ENCODE assay signal across 20 cellular contexts in genomic region chr21:28442624-28443023, GRCh38.
DNase-seq lines count a peak whose midpoint lies in the region; TF ChIP-seq lines count a peak whose summit lies in the region.
"Had no signal": no experiment of that assay in that cellular context is flagged by ENCODE, and none has a peak within 500 bp of the region (broad histone marks: within the 10 kb centered on the region; RNA-seq: fewer than 3 reads in every experiment).

No MANE protein-coding gene starts in this region.

- no peaks in the 10 kb centered on the region for H3K9me3 Mint-ChIP-seq in activated naive CD4-positive, alpha-beta T cell treated with anti-CD3 and anti-CD28 coated beads, Interleukin-2, amount 10 ng/mL, durations not matched to agents 7 days and 5 days

- H3K4me3 ChIP-seq in AG09309 (ENCODE audit: control insufficient read depth, low read depth, low read length), result no peak overlapping the region
- H3K4me3 ChIP-seq in mammary epithelial cell (replicated peaks in 1 of 3; ENCODE audit: insufficient read depth in 1 of 3, low read depth in 2 of 3, low read length in 3 of 3), result no peak overlapping the region
- H3K4me3 ChIP-seq in dorsolateral prefrontal cortex, result no peak overlapping the region
- H3K4me3 ChIP-seq: cardiac muscle cell, heart right ventricle, spleen had no signal

- H3K27ac ChIP-seq in mammary epithelial cell (ENCODE audit: insufficient read depth, low read depth, low read length) (no peak overlapping the region), dorsolateral prefrontal cortex (no peak overlapping the region)
- H3K27ac ChIP-seq: cardiac muscle cell, heart right ventricle, parathyroid adenoma, spleen had no signal

- no peaks in the 10 kb centered on the region for H3K27me3 ChIP-seq in mammary epithelial cell (ENCODE audit: insufficient read depth, low read length)
- no peaks in the 10 kb centered on the region for H3K27me3 ChIP-seq in dorsolateral prefrontal cortex
- H3K27me3 ChIP-seq: heart right ventricle, spleen had no signal

- no peaks in the 10 kb centered on the region for H4K20me1 ChIP-seq in mammary epithelial cell (ENCODE audit: insufficient read depth, low read length)

- H3K4me1 ChIP-seq in mammary epithelial cell (ENCODE audit: insufficient read depth, low read length), result no peaks in the 10 kb centered on the region
- H3K4me1 ChIP-seq: heart right ventricle, parathyroid adenoma, spleen had no signal

- no peaks in the 10 kb centered on the region for H3K79me2 ChIP-seq in mammary epithelial cell (ENCODE audit: insufficient read depth, low read length)
- H3K79me2 ChIP-seq: parathyroid adenoma had no signal

- H3K4me3 Mint-ChIP-seq in activated naive CD4-positive, alpha-beta T cell treated with anti-CD3 and anti-CD28 coated beads, Interleukin-2, amount 10 ng/mL, durations not matched to agents 7 days and 5 days, result no peak overlapping the region
- H3K4me3 Mint-ChIP-seq: activated naive CD4-positive, alpha-beta T cell treated with anti-CD3 and anti-CD28 coated beads, Interleukin-2, amount 50 U/mL, for 24 hours; stimulated activated naive CD8-positive, alpha-beta T cell treated with anti-CD3 and anti-CD28 coated beads, Interleukin-15, Interleukin-2, amounts not matched to agents 100 ng/mL and 50 ng/mL, for 24 hours had no signal

- H3K27me3 Mint-ChIP-seq in activated naive CD4-positive, alpha-beta T cell treated with anti-CD3 and anti-CD28 coated beads, Interleukin-2, amount 10 ng/mL, durations not matched to agents 7 days and 5 days, result no peaks in the 10 kb centered on the region
- H3K27me3 Mint-ChIP-seq: activated naive CD4-positive, alpha-beta T cell treated with anti-CD3 and anti-CD28 coated beads, Interleukin-2, amount 50 U/mL, for 24 hours; stimulated activated naive CD8-positive, alpha-beta T cell treated with anti-CD3 and anti-CD28 coated beads, Interleukin-15, Interleukin-2, amounts not matched to agents 100 ng/mL and 50 ng/mL, for 24 hours had no signal

- no peak overlapping the region for H3K9ac ChIP-seq in mammary epithelial cell (ENCODE audit: insufficient read depth, low read length)
- H3K9ac ChIP-seq: parathyroid adenoma had no signal

- H3K4me1 Mint-ChIP-seq in activated naive CD4-positive, alpha-beta T cell treated with anti-CD3 and anti-CD28 coated beads, Interleukin-2, amount 10 ng/mL, durations not matched to agents 7 days and 5 days, result no peaks in the 10 kb centered on the region
- H3K4me1 Mint-ChIP-seq: activated naive CD4-positive, alpha-beta T cell treated with anti-CD3 and anti-CD28 coated beads, Interleukin-2, amount 50 U/mL, for 24 hours had no signal

- H2AFZ ChIP-seq in mammary epithelial cell (ENCODE audit: low read depth, low read length), result no peak overlapping the region
- H2AFZ ChIP-seq: parathyroid adenoma had no signal

- no peaks in the 10 kb centered on the region for H3K9me3 ChIP-seq in mammary epithelial cell (replicated peaks; ENCODE audit: insufficient read depth, low read length)
- H3K9me3 ChIP-seq: heart right ventricle had no signal

- H3K36me3 Mint-ChIP-seq in activated naive CD4-positive, alpha-beta T cell treated with anti-CD3 and anti-CD28 coated beads, Interleukin-2, amount 10 ng/mL, durations not matched to agents 7 days and 5 days, result no peaks in the 10 kb centered on the region
- H3K36me3 Mint-ChIP-seq: activated naive CD4-positive, alpha-beta T cell treated with anti-CD3 and anti-CD28 coated beads, Interleukin-2, amount 50 U/mL, for 24 hours had no signal

- H3K27ac Mint-ChIP-seq in activated naive CD4-positive, alpha-beta T cell treated with anti-CD3 and anti-CD28 coated beads, Interleukin-2, amount 10 ng/mL, durations not matched to agents 7 days and 5 days, result no peak overlapping the region
- H3K27ac Mint-ChIP-seq: activated naive CD4-positive, alpha-beta T cell treated with anti-CD3 and anti-CD28 coated beads, Interleukin-2, amount 50 U/mL, for 24 hours; stimulated activated naive CD8-positive, alpha-beta T cell treated with anti-CD3 and anti-CD28 coated beads, Interleukin-15, Interleukin-2, amounts not matched to agents 100 ng/mL and 50 ng/mL, for 24 hours had no signal

- dilution Hi-C loops in mammary epithelial cell (cut with HindIII; ENCODE audit: low sequenced_read_pairs), result no loop called here

- in situ Hi-C loops in mammary epithelial cell (cut with MboI; ENCODE audit: low sequenced_read_pairs in 2 of 2) (no loop called here), GM13977 (cut with MboI; ENCODE audit: low pct_unique_long_range_greater_than_20kb, low sequenced_read_pairs, unreplicated experiment) (no loop called here)

- H3K4me2 ChIP-seq in mammary epithelial cell (ENCODE audit: insufficient read depth, low read depth, low read length), result no peak overlapping the region

- H3K36me3 ChIP-seq in mammary epithelial cell (ENCODE audit: insufficient read depth, low read length), result no peaks in the 10 kb centered on the region
- H3K36me3 ChIP-seq: cardiac muscle cell, heart right ventricle, spleen had no signal

- no TSS peak for BruUV-seq in mammary epithelial cell (replicated peaks; lab: Mats Ljungman, UMichigan)

- DNase-seq in AG09309 (ENCODE audit: low read depth), result peak; percentile 89
- DNase-seq in HT1080 (ENCODE audit: low read depth), result peak; percentile 26
- DNase-seq in mammary epithelial cell, result peak; percentile 14
- peak; percentile 3 for DNase-seq in glomerular visceral epithelial cell (ENCODE audit: extremely low spot score)
- no peak for DNase-seq in hepatic stellate cell (ENCODE audit: low spot score)
- DNase-seq in dorsolateral prefrontal cortex, result no peak
- DNase-seq in GM13977 (ENCODE audit: low spot score), result no peak
- no peak for DNase-seq in activated naive CD4-positive, alpha-beta T cell treated with anti-CD3 and anti-CD28 coated beads, Interleukin-2, amount 10 ng/mL, durations not matched to agents 7 days and 5 days
- DNase-seq: activated CD8-positive, alpha-beta memory T cell treated with anti-CD3 and anti-CD28 coated beads, Interleukin-2, amount 50 U/mL, for 4 hours; Calu3; heart right ventricle; KG1; left cardiac atrium; NCI-H1105 treated with DMSO at 0.1 percent for 48 hours; Right ventricle myocardium superior; spleen had no signal

- CTCF ChIA-PET in mammary epithelial cell (lab: Charles Lee; ENCODE audit: low non-redundant PET), result no interaction called here
- CTCF ChIA-PET in activated naive CD4-positive, alpha-beta T cell treated with anti-CD3 and anti-CD28 coated beads, Interleukin-2, amount 10 ng/mL, durations not matched to agents 7 days and 5 days (lab: Charles Lee), result no interaction called here

- TF ChIP-seq CTCF in AG09309 (IDR thresholded peaks at IDR 0.05; ENCODE audit: control insufficient read depth, insufficient read depth, low read depth, low read length, missing control alignments) (no peak), mammary epithelial cell (conservative IDR thresholded peaks at IDR 0.05 in 1 of 2, IDR thresholded peaks at IDR 0.05 in 1 of 2; ENCODE audit: extremely low read depth in 1 of 2, insufficient read depth in 1 of 2, low read depth in 1 of 2, low read length in 2 of 2) (no peak), dorsolateral prefrontal cortex (IDR thresholded peaks at IDR 0.05 in 54 of 56, conservative IDR thresholded peaks at IDR 0.05 in 2 of 56; ENCODE audit: low read depth in 1 of 56, partially characterized antibody in 56 of 56) (no peak), GM13977 (IDR thresholded peaks at IDR 0.05; ENCODE audit: extremely low read depth, insufficient read depth, missing control alignments) (no peak)

- intact Hi-C loops in mammary epithelial cell (cut with micrococcal nuclease), result loop anchor here (5.0 kb wide), 1 partner anchor 190 kb away; no protein-coding TSS in a partner anchor
- intact Hi-C loops in dorsolateral prefrontal cortex (cut with DNase I), result no loop called here

Comparison
In these comparisons a context has a peak if more than half of its experiments do, and no peak if none do; other contexts are left out.
1. DNase-seq: peak in AG09309 (single experiment), HT1080 (single experiment), mammary epithelial cell (single experiment) and glomerular visceral epithelial cell (single experiment); none in hepatic stellate cell (single experiment), dorsolateral prefrontal cortex (0 of 10), GM13977 (single experiment) and activated naive CD4-positive, alpha-beta T cell treated with anti-CD3 and anti-CD28 coated beads, Interleukin-2, amount 10 ng/mL, durations not matched to agents 7 days and 5 days (single experiment).